8 cellular contexts compared by ENCODE assay signal in genomic region chrX:55717521-55718497, GRCh38. TPM values are rescaled to one million over a fixed set of nuclear protein-coding genes. Genes with fewer than 3 reads are reported as not detected.
DNase-seq lines count a peak whose midpoint lies in the region; ATAC-seq and TF ChIP-seq lines count a peak whose summit lies in the region.

A gene with protein sequence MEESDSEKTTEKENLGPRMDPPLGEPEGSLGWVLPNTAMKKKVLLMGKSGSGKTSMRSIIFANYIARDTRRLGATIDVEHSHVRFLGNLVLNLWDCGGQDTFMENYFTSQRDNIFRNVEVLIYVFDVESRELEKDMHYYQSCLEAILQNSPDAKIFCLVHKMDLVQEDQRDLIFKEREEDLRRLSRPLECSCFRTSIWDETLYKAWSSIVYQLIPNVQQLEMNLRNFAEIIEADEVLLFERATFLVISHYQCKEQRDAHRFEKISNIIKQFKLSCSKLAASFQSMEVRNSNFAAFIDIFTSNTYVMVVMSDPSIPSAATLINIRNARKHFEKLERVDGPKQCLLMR (plus strand): TSS chrX:55717749. CDS start chrX:55718328, 579 bp downstream.

- TF ChIP-seq CTCF in GM10248 (IDR thresholded peaks at IDR 0.05; ENCODE audit: control extremely low read depth, extremely low read depth, low read depth, missing control alignments) = peak; percentile 52
- TF ChIP-seq CTCF in SK-N-SH (IDR thresholded peaks at IDR 0.05) = peak; percentile 70
- TF ChIP-seq CTCF in omental fat pad (IDR thresholded peaks at IDR 0.05) = no peak
- peak; percentile 41 to 48 (median 43) for TF ChIP-seq CTCF in testis (IDR thresholded peaks at IDR 0.05)

- H3K27me3 ChIP-seq in SK-N-SH (ENCODE audit: insufficient read depth) = no peaks in the 10 kb centered on the region
- no peaks in the 10 kb centered on the region for H3K27me3 ChIP-seq in testis

- H3K27ac Mint-ChIP-seq in activated naive CD8-positive, alpha-beta T cell = peak within 1 kb of the TSS; percentile 75

- peak within 1 kb of the TSS; percentile 91 for H3K4me3 Mint-ChIP-seq in activated naive CD8-positive, alpha-beta T cell

- peak; percentile 88 for DNase-seq in GM10248 (ENCODE audit: extremely low spot score)
- DNase-seq in NCI-H1048 (lab: John Stamatoyannopoulos, UW) = peak; percentile 74
- DNase-seq in SK-N-SH = peak; percentile 85
- DNase-seq in glomerular visceral epithelial cell (ENCODE audit: extremely low spot score) = peak; percentile 93
- DNase-seq in omental fat pad (ENCODE audit: low spot score) = peak; percentile 72
- peak; percentile 97 for DNase-seq in testis

- no peaks in the 10 kb centered on the region for H3K9me3 ChIP-seq in SK-N-SH
- H3K9me3 ChIP-seq in testis = no peaks in the 10 kb centered on the region

- intact Hi-C loops in testis (cut with DNase I; ENCODE audit: low total_unique reads) = no loop called here

- H3K4me3 ChIP-seq in SK-N-SH (ENCODE audit: low read depth in 2 of 2, low read length in 1 of 2) (peak within 1 kb of the TSS; percentile 74 to 78), testis (peak within 1 kb of the TSS; percentile 66 to 73)

- POLR2A ChIA-PET in GM10248 (lab: Yijun Ruan, JAX) = interaction anchor here (1.0 kb wide), 1 partner anchor 266 kb away, joined by 4 read pairs; the partner anchor contains the start of gene MAGEH1
- POLR2A ChIA-PET in SK-N-SH (lab: Yijun Ruan, JAX) = interaction anchor here (0.8 kb wide), 1 partner anchor 230 kb away, joined by 3 read pairs; no protein-coding TSS in a partner anchor

- peak within 1 kb of the TSS; percentile 77 for H3K9ac ChIP-seq in SK-N-SH

- H3K27ac ChIP-seq in SK-N-SH (ENCODE audit: low read depth in 2 of 2, low read length in 1 of 2) (peak within 1 kb of the TSS; percentile 72 to 76), testis (peak within 1 kb of the TSS; percentile 86 to 93)

- H3K79me2 ChIP-seq in SK-N-SH (ENCODE audit: insufficient read depth) = no peaks in the 10 kb centered on the region

- peaks cover 41% of the 10 kb centered on the region for H3K4me1 Mint-ChIP-seq in activated naive CD8-positive, alpha-beta T cell (ENCODE audit: low read depth)

- no peak for TF ChIP-seq POLR2A in testis (IDR thresholded peaks at IDR 0.05)

- peak within 1 kb of the TSS; percentile 81 for H3K4me2 ChIP-seq in SK-N-SH

- H3K9me3 Mint-ChIP-seq in activated naive CD8-positive, alpha-beta T cell (ENCODE audit: low read depth) = no peaks in the 10 kb centered on the region

- 24% methylated on average over 31 of the region's 46 CpGs for WGBS in SK-N-SH (ENCODE audit: low lambda C conversion rate)
- 0 to 2% methylated on average over 26 to 41 of the region's 46 CpGs for WGBS in testis, 2 donors

- H3K9me2 ChIP-seq in SK-N-SH = no peaks in the 10 kb centered on the region

- H3K36me3 ChIP-seq in SK-N-SH (replicated peaks in 1 of 2; ENCODE audit: control insufficient read depth in 1 of 2, insufficient read depth in 2 of 2, low read length in 1 of 2) (peaks cover 7 to 15% of the 10 kb centered on the region in 2 experiments), testis (ENCODE audit: low read depth, missing control alignments) (no peaks in the 10 kb centered on the region)

- H3K27me3 Mint-ChIP-seq in activated naive CD8-positive, alpha-beta T cell = no peaks in the 10 kb centered on the region

- H3F3A ChIP-seq in SK-N-SH (replicated peaks; ENCODE audit: insufficient read depth) = no peaks in the 10 kb centered on the region

- peak within 1 kb of the TSS; percentile 95 for H2AFZ ChIP-seq in SK-N-SH (ENCODE audit: low read depth)

- CTCF ChIA-PET in GM10248 (lab: Yijun Ruan, JAX) (interaction anchor here (0.7 to 1.4 kb wide), 12 partner anchors 10 to 266 kb away, joined by 3 to 9 read pairs (median 4); partner anchors contain the start of gene MAGEH1), SK-N-SH (lab: Yijun Ruan, JAX) (interaction anchor here (0.6 to 1.3 kb wide), 7 partner anchors 12 to 1680 kb away, joined by 3 to 6 read pairs (median 4); partner anchors contain the start of genes MAGEH1 and USP51)

- peak; percentile 90 for ATAC-seq in HG02571 (IDR thresholded peaks at IDR 0.05; ENCODE audit: unreplicated experiment)
- ATAC-seq in omental fat pad (ENCODE audit: low FRiP score) = peak; percentile 100

- TF ChIP-seq EP300 in SK-N-SH (IDR thresholded peaks at IDR 0.05; ENCODE audit: borderline replicate concordance in 1 of 2, low read depth in 1 of 2, low read length in 1 of 2) = no peak

- TF ChIP-seq RAD21 in SK-N-SH (IDR thresholded peaks at IDR 0.05; ENCODE audit: low read length) = peak; percentile 36

- H3K4me1 ChIP-seq in SK-N-SH (ENCODE audit: control insufficient read depth in 1 of 2, insufficient read depth in 2 of 2, low read depth in 1 of 2, low read length in 1 of 2) = no peaks in the 10 kb centered on the region; a peak in 2 of 4 replicates
- H3K4me1 ChIP-seq in testis = no peaks in the 10 kb centered on the region

- H3K36me3 Mint-ChIP-seq in activated naive CD8-positive, alpha-beta T cell = peaks cover 14% of the 10 kb centered on the region

- no peaks in the 10 kb centered on the region for H4K20me1 ChIP-seq in SK-N-SH (ENCODE audit: insufficient read depth)

TF ChIP-seq in SK-N-SH, 30 proteins besides CTCF, POLR2A, EP300 and RAD21 (continues in another document):
- TF ChIP-seq RFX5 (IDR thresholded peaks at IDR 0.05; ENCODE audit: low read length) (no peak), TEAD4 (IDR thresholded peaks at IDR 0.05; ENCODE audit: borderline replicate concordance, insufficient read depth) (no peak), REST (IDR thresholded peaks at IDR 0.05; ENCODE audit: low read depth, low read length) (no peak), EZH2phosphoT487 (IDR thresholded peaks at IDR 0.05; ENCODE audit: borderline replicate concordance, low read depth) (no peak), TAF1 (IDR thresholded peaks at IDR 0.05; ENCODE audit: borderline replicate concordance, low read depth, low read length) (no peak; the same call in 1 of the 2 replicates), MXI1 (IDR thresholded peaks at IDR 0.05; ENCODE audit: low read depth, low read length) (peak; percentile 55; the same call in 1 of the 2 replicates), ELF1 (IDR thresholded peaks at IDR 0.05) (no peak), JUND (IDR thresholded peaks at IDR 0.05) (no peak), NFIC (IDR thresholded peaks at IDR 0.05; ENCODE audit: borderline replicate concordance) (no peak), NRF1 (IDR thresholded peaks at IDR 0.05; ENCODE audit: low read depth, low read length) (no peak)
- TF ChIP-seq, protein P1, sequence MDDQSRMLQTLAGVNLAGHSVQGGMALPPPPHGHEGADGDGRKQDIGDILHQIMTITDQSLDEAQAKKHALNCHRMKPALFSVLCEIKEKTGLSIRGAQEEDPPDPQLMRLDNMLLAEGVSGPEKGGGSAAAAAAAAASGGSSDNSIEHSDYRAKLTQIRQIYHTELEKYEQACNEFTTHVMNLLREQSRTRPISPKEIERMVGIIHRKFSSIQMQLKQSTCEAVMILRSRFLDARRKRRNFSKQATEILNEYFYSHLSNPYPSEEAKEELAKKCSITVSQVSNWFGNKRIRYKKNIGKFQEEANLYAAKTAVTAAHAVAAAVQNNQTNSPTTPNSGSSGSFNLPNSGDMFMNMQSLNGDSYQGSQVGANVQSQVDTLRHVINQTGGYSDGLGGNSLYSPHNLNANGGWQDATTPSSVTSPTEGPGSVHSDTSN (IDR thresholded peaks at IDR 0.05) = no peak
- TF ChIP-seq, protein P2, sequence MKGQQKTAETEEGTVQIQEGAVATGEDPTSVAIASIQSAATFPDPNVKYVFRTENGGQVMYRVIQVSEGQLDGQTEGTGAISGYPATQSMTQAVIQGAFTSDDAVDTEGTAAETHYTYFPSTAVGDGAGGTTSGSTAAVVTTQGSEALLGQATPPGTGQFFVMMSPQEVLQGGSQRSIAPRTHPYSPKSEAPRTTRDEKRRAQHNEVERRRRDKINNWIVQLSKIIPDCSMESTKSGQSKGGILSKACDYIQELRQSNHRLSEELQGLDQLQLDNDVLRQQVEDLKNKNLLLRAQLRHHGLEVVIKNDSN (IDR thresholded peaks at IDR 0.05; ENCODE audit: borderline replicate concordance, low read depth) = peak; percentile 96

RNA-seq across cellular contexts. Expression of the gene that starts here (rescaled TPM):
- 13.1 and 23.1 TPM in 2 replicates for polyA plus RNA-seq in SK-N-SH (2012; rRNA removed)
- 12.7 and 13.1 TPM in 2 replicates for polyA plus RNA-seq in SK-N-SH (2012; cell fraction: cytosol; rRNA removed)
- 35.8 and 85.7 TPM in 2 replicates for polyA plus RNA-seq in SK-N-SH (2012; cell fraction: nucleus; rRNA removed)
- 10 to 100 TPM in 3 of 4 donors, 1 to 10 TPM in 1; 9.5 to 25.9 (median 16.4) TPM for total RNA-seq in omental fat pad
- total RNA-seq in testis = 10 to 100 TPM; 33.2 to 33.6 TPM
- polyA plus RNA-seq in testis (ENCODE audit: insufficient read depth, low read depth, low replicate concordance) = 25.0 TPM

Comparison
In these comparisons a context has a peak if more than half of its experiments do, and no peak if none do; other contexts are left out.
1. Peak in every context shown above with its lines: DNase-seq, ATAC-seq, H3K4me3 ChIP-seq and H3K27ac ChIP-seq.
2. CTCF ChIP-seq: peak in GM10248 (single experiment), SK-N-SH (single experiment) and testis (3 of 3); none in omental fat pad (0 of 3).